In the genomic region with DNA sequence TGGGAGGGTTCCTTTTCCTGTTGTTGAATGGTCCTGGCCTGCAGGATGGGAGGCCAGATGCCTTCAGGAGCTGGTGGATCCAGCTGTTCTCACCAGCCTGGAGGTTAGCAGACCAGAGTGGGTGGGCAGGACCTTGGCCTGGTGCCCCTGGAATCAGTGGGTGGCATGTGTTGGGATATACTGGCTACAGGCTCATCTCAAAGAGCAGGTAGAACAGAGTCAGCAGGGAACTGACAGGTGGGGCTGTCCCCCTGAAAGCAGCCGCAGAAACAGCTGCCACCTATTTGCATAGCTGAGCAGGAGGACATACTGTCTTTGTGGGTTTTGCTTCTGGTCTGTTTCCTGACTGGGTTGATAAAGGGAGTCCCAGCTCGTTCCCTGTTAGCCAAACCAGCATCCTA, we compare ENCODE assay signal across 8 cellular contexts.
DNase-seq lines count a peak whose midpoint lies in the region; ATAC-seq and TF ChIP-seq lines count a peak whose summit lies in the region.

No MANE protein-coding gene starts in this region.

- no peak overlapping the region for H3K4me3 Mint-ChIP-seq in activated naive CD8-positive, alpha-beta T cell treated with anti-CD3 and anti-CD28 coated beads, Interleukin-2, amount 10 ng/mL, durations not matched to agents 7 days and 5 days
- H3K4me3 Mint-ChIP-seq in type B pancreatic cell: no peak overlapping the region

- no peaks in the 10 kb centered on the region for H3K4me1 ChIP-seq in A673 (ENCODE audit: insufficient read depth, low read length, poor library complexity, severe bottlenecking)

- CTCF ChIA-PET in A673 (lab: Charles Lee): no interaction called here

- ATAC-seq in GM18498 (IDR thresholded peaks at IDR 0.05; ENCODE audit: unreplicated experiment): peak; percentile 83
- ATAC-seq in GM21367 (IDR thresholded peaks at IDR 0.05; ENCODE audit: unreplicated experiment): peak; percentile 56
- peak; percentile 81 for ATAC-seq in HG03442 (IDR thresholded peaks at IDR 0.05; ENCODE audit: unreplicated experiment)
- ATAC-seq in activated naive CD8-positive, alpha-beta T cell treated with anti-CD3 and anti-CD28 coated beads, Interleukin-2, amount 10 ng/mL, durations not matched to agents 7 days and 5 days (ENCODE audit: low read depth): peak; percentile 76

- no peak overlapping the region for H3K4me3 ChIP-seq in A673 (ENCODE audit: low read depth, low read length, poor library complexity, severe bottlenecking)

- no peak overlapping the region for H3K27ac ChIP-seq in A673 (ENCODE audit: low read depth, low read length, poor library complexity, severe bottlenecking)

- no peaks in the 10 kb centered on the region for H3K9me3 ChIP-seq in A673 (ENCODE audit: low read depth, low read length, poor library complexity, severe bottlenecking)

- H3K36me3 ChIP-seq in A673 (ENCODE audit: insufficient read depth, low read length, poor library complexity, severe bottlenecking): no peaks in the 10 kb centered on the region

- POLR2A ChIA-PET in activated naive CD8-positive, alpha-beta T cell treated with anti-CD3 and anti-CD28 coated beads, Interleukin-2, amount 10 ng/mL, durations not matched to agents 7 days and 5 days (lab: Charles Lee): interaction anchor here (0.5 to 2.0 kb wide), 7 partner anchors 14 to 306 kb away, joined by 3 to 8 read pairs (median 3); no protein-coding TSS in a partner anchor
- POLR2A ChIA-PET in A673 (lab: Charles Lee; ENCODE audit: low non-redundant PET): no interaction called here

- no peaks in the 10 kb centered on the region for H3K27me3 Mint-ChIP-seq in activated naive CD8-positive, alpha-beta T cell treated with anti-CD3 and anti-CD28 coated beads, Interleukin-2, amount 10 ng/mL, durations not matched to agents 7 days and 5 days
- no peaks in the 10 kb centered on the region for H3K27me3 Mint-ChIP-seq in type B pancreatic cell

- no peak for TF ChIP-seq CTCF in A673 (conservative IDR thresholded peaks at IDR 0.05; ENCODE audit: low read depth, low read length)
- TF ChIP-seq CTCF in type B pancreatic cell (conservative IDR thresholded peaks at IDR 0.05): no peak

- no peaks in the 10 kb centered on the region for H3K27me3 ChIP-seq in A673 (replicated peaks; ENCODE audit: insufficient read depth, low read depth, low read length, poor library complexity)

- DNase-seq in activated naive CD8-positive, alpha-beta T cell treated with anti-CD3 and anti-CD28 coated beads, Interleukin-2, amount 10 ng/mL, durations not matched to agents 7 days and 5 days: no peak
- DNase-seq in A673 (ENCODE audit: low spot score) (no peak), iPS-NIHi7 (ENCODE audit: extremely low spot score) (no peak), type B pancreatic cell (ENCODE audit: extremely low spot score, unreplicated experiment) (no peak), inferior parietal cortex (ENCODE audit: extremely low spot score) (no peak)

- intact Hi-C loops in A673 (cut with micrococcal nuclease; ENCODE audit: unreplicated experiment): no loop called here

- H3K36me3 Mint-ChIP-seq in activated naive CD8-positive, alpha-beta T cell treated with anti-CD3 and anti-CD28 coated beads, Interleukin-2, amount 10 ng/mL, durations not matched to agents 7 days and 5 days: peaks cover 7% of the 10 kb centered on the region
- no peaks in the 10 kb centered on the region for H3K36me3 Mint-ChIP-seq in type B pancreatic cell

- H3K9me3 Mint-ChIP-seq in activated naive CD8-positive, alpha-beta T cell treated with anti-CD3 and anti-CD28 coated beads, Interleukin-2, amount 10 ng/mL, durations not matched to agents 7 days and 5 days: no peaks in the 10 kb centered on the region
- no peaks in the 10 kb centered on the region for H3K9me3 Mint-ChIP-seq in type B pancreatic cell

- no TSS peak for BruUV-seq in A673 (replicated peaks; lab: Mats Ljungman, UMichigan)

- peaks cover 6% of the 10 kb centered on the region for H3K4me1 Mint-ChIP-seq in activated naive CD8-positive, alpha-beta T cell treated with anti-CD3 and anti-CD28 coated beads, Interleukin-2, amount 10 ng/mL, durations not matched to agents 7 days and 5 days
- peaks cover 29% of the 10 kb centered on the region for H3K4me1 Mint-ChIP-seq in type B pancreatic cell (ENCODE audit: unreplicated experiment)

- H3K27ac Mint-ChIP-seq in activated naive CD8-positive, alpha-beta T cell treated with anti-CD3 and anti-CD28 coated beads, Interleukin-2, amount 10 ng/mL, durations not matched to agents 7 days and 5 days: peak overlapping the region; percentile 51
- H3K27ac Mint-ChIP-seq in type B pancreatic cell: no peak overlapping the region
